Comparison of ENCODE assay signal across 14 cellular contexts in the genomic region with DNA sequence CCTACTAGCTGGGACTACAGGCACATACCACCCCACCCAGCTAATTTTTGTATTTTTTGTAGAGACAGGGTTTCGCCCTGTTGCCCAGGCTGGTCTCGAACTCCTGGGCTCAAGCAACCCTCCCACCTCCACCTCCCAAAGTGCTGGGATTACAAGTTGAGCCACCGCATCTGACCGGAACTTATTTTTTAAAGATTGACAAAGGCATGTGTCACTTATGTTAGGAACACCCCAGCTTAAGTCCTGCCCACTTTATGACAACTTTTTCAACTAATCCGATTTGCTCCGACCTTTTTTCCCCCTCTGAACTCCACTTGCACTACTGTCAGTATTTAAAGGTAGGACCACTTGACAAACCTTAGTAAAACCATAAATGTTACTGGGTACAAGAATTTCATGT.
A peak's percentile ranks its signal among the peaks of the same experiment; 100 is the strongest.
DNase-seq lines count a peak whose midpoint lies in the region; ATAC-seq and TF ChIP-seq lines count a peak whose summit lies in the region.
"Had no signal": no experiment of that assay in that cellular context is flagged by ENCODE, and none has a peak within 500 bp of the region (broad histone marks: within the 10 kb centered on the region; RNA-seq: fewer than 3 reads in every experiment).

No MANE protein-coding gene starts in this region.

- TF ChIP-seq POLR2A in breast epithelium (IDR thresholded peaks at IDR 0.05), result no peak
- no peak for TF ChIP-seq POLR2A in gastroesophageal sphincter (IDR thresholded peaks at IDR 0.05)
- no peak for TF ChIP-seq POLR2A in uterus (IDR thresholded peaks at IDR 0.05)

- H3K4me2 ChIP-seq in hepatocyte, result no peak overlapping the region
- H3K4me2 ChIP-seq: BLaER1 had no signal

- no peak for DNase-seq in breast epithelium (ENCODE audit: low spot score in 2 of 2)
- no peak for DNase-seq in MCF 10A (ENCODE audit: unreplicated experiment)
- no peak for DNase-seq in Caco-2
- DNase-seq in uterus, result no peak
- no peak for DNase-seq in hepatocyte (ENCODE audit: low spot score)
- DNase-seq: 8988T; AML-193; CD8-positive, alpha-beta memory T cell; HCEC 1CT; HFFc6 had no signal

- H3K27me3 ChIP-seq in breast epithelium (no peaks in the 10 kb centered on the region), Caco-2 (replicated peaks; ENCODE audit: control insufficient read depth, insufficient read depth, low read length) (no peaks in the 10 kb centered on the region), gastroesophageal sphincter (no peaks in the 10 kb centered on the region), uterus (no peaks in the 10 kb centered on the region), hepatocyte (no peaks in the 10 kb centered on the region)
- H3K27me3 ChIP-seq: BLaER1 had no signal

- peak overlapping the region; percentile 41 to 85 for H3K27ac ChIP-seq in breast epithelium
- peak overlapping the region in 3 of 4 donors; percentile 66 to 76 (median 74) for H3K27ac ChIP-seq in gastroesophageal sphincter
- peak overlapping the region; percentile 61 to 67 for H3K27ac ChIP-seq in uterus
- no peak overlapping the region for H3K27ac ChIP-seq in hepatocyte
- H3K27ac ChIP-seq: BLaER1 had no signal

- H3K4me3 ChIP-seq in breast epithelium, result no peak overlapping the region
- no peak overlapping the region for H3K4me3 ChIP-seq in Caco-2 (ENCODE audit: low read depth, low read length)
- no peak overlapping the region for H3K4me3 ChIP-seq in gastroesophageal sphincter
- H3K4me3 ChIP-seq in uterus, result no peak overlapping the region
- no peak overlapping the region for H3K4me3 ChIP-seq in hepatocyte
- H3K4me3 ChIP-seq: BLaER1 had no signal

- no peak for ATAC-seq in gastroesophageal sphincter
- ATAC-seq in HG03354 (IDR thresholded peaks at IDR 0.05; ENCODE audit: poor library complexity, severe bottlenecking, unreplicated experiment), result no peak
- ATAC-seq: HepG2 had no signal

- H3K9me2 ChIP-seq in hepatocyte (replicated peaks; ENCODE audit: insufficient read depth), result no peaks in the 10 kb centered on the region

- no peak for TF ChIP-seq EP300 in gastroesophageal sphincter (IDR thresholded peaks at IDR 0.05)

- POLR2A ChIA-PET in MCF 10A (lab: Yijun Ruan, JAX), result no interaction called here
- POLR2A ChIA-PET in Caco-2 (lab: Charles Lee), result no interaction called here

- CTCF ChIA-PET in MCF 10A (lab: Yijun Ruan, JAX), result interaction anchor here (0.6 to 1.0 kb wide), 2 partner anchors 8 to 143 kb away, joined by 3 read pairs; no protein-coding TSS in a partner anchor
- CTCF ChIA-PET in Caco-2 (lab: Charles Lee), result interaction anchor here (2.2 kb wide), 1 partner anchor 145 kb away, joined by 13 read pairs; no protein-coding TSS in a partner anchor

- BruUV-seq in MCF 10A (replicated peaks; lab: Mats Ljungman, UMichigan), result no TSS peak
- no TSS peak for BruUV-seq in Caco-2 (replicated peaks; lab: Mats Ljungman, UMichigan)

- H3K27me3 Mint-ChIP-seq in MCF 10A (ENCODE audit: insufficient read depth, unreplicated experiment) (no peaks in the 10 kb centered on the region), Caco-2 (ENCODE audit: insufficient read depth, unreplicated experiment) (no peaks in the 10 kb centered on the region)

- H3K9me3 Mint-ChIP-seq in MCF 10A (ENCODE audit: unreplicated experiment) (peaks cover 4% of the 10 kb centered on the region), Caco-2 (ENCODE audit: unreplicated experiment) (no peaks in the 10 kb centered on the region)
- H3K9me3 Mint-ChIP-seq: HFFc6 had no signal

- H4K20me1 ChIP-seq in hepatocyte (ENCODE audit: insufficient read depth, poor library complexity, severe bottlenecking), result no peaks in the 10 kb centered on the region
- H4K20me1 ChIP-seq: BLaER1 had no signal

- no peak overlapping the region for H2AFZ ChIP-seq in hepatocyte

- intact Hi-C loops in breast epithelium (cut with DNase I; ENCODE audit: low total_unique reads), result no loop called here
- intact Hi-C loops in MCF 10A (cut with micrococcal nuclease), result no loop called here
- intact Hi-C loops in Caco-2 (cut with micrococcal nuclease; ENCODE audit: unreplicated experiment), result no loop called here
- intact Hi-C loops in uterus (cut with DNase I; ENCODE audit: low total_unique reads), result no loop called here

- H3K36me3 Mint-ChIP-seq in MCF 10A (ENCODE audit: insufficient read depth, unreplicated experiment) (peaks cover 6% of the 10 kb centered on the region), Caco-2 (ENCODE audit: insufficient read depth, unreplicated experiment) (no peaks in the 10 kb centered on the region)
- H3K36me3 Mint-ChIP-seq: CD8-positive, alpha-beta memory T cell had no signal

- H3K79me2 ChIP-seq in hepatocyte, result no peaks in the 10 kb centered on the region

- WGBS in gastroesophageal sphincter (ENCODE audit: low coverage in 1 of 2), 2 donors, result 77 to 100% methylated on average over 2 to 6 of the region's 6 CpGs
- 81% methylated on average over 6 of the region's 6 CpGs for WGBS in hepatocyte (ENCODE audit: low lambda C conversion rate, missing lambda C conversion rate)

- H3K36me3 ChIP-seq in breast epithelium, result no peaks in the 10 kb centered on the region
- no peaks in the 10 kb centered on the region for H3K36me3 ChIP-seq in Caco-2 (ENCODE audit: control insufficient read depth, insufficient read depth, low read length)
- H3K36me3 ChIP-seq in gastroesophageal sphincter, result no peaks in the 10 kb centered on the region
- no peaks in the 10 kb centered on the region for H3K36me3 ChIP-seq in uterus
- no peaks in the 10 kb centered on the region for H3K36me3 ChIP-seq in hepatocyte (replicated peaks; ENCODE audit: insufficient read depth, low read depth)
- H3K36me3 ChIP-seq: BLaER1 had no signal

- H3K4me1 ChIP-seq in breast epithelium (peaks cover 8 to 20% of the 10 kb centered on the region in 2 donors), Caco-2 (peaks cover 35% of the 10 kb centered on the region), gastroesophageal sphincter (peaks cover 7 to 66% (median 27%) of the 10 kb centered on the region in 3 donors), uterus (peaks cover 0 to 8% of the 10 kb centered on the region in 2 donors), hepatocyte (ENCODE audit: insufficient read depth) (peaks cover 35% of the 10 kb centered on the region)
- H3K4me1 ChIP-seq: BLaER1 had no signal

- H3K4me3 Mint-ChIP-seq in MCF 10A (ENCODE audit: unreplicated experiment) (no peak overlapping the region), Caco-2 (ENCODE audit: unreplicated experiment) (no peak overlapping the region)
- H3K4me3 Mint-ChIP-seq: CD8-positive, alpha-beta memory T cell; HFFc6 had no signal

- TF ChIP-seq CTCF in breast epithelium (IDR thresholded peaks at IDR 0.05), result no peak
- no peak for TF ChIP-seq CTCF in MCF 10A (IDR thresholded peaks at IDR 0.05; ENCODE audit: unreplicated experiment)
- no peak for TF ChIP-seq CTCF in Caco-2 (IDR thresholded peaks at IDR 0.05; ENCODE audit: insufficient read depth in 1 of 2, low read depth in 1 of 2, low read length in 1 of 2, severe bottlenecking in 1 of 2, unreplicated experiment in 1 of 2)
- no peak for TF ChIP-seq CTCF in gastroesophageal sphincter (IDR thresholded peaks at IDR 0.05)
- TF ChIP-seq CTCF in uterus (IDR thresholded peaks at IDR 0.05), result no peak
- no peak for TF ChIP-seq CTCF in hepatocyte (IDR thresholded peaks at IDR 0.05; ENCODE audit: poor library complexity)

- no peaks in the 10 kb centered on the region for H3K9me3 ChIP-seq in breast epithelium
- no peaks in the 10 kb centered on the region for H3K9me3 ChIP-seq in Caco-2
- no peaks in the 10 kb centered on the region for H3K9me3 ChIP-seq in gastroesophageal sphincter
- H3K9me3 ChIP-seq in uterus, result no peaks in the 10 kb centered on the region
- H3K9me3 ChIP-seq in hepatocyte (ENCODE audit: low read depth), result no peaks in the 10 kb centered on the region

- peaks cover 12% of the 10 kb centered on the region for H3K4me1 Mint-ChIP-seq in MCF 10A (ENCODE audit: insufficient read depth, unreplicated experiment)
- H3K4me1 Mint-ChIP-seq in Caco-2 (ENCODE audit: low read depth, unreplicated experiment), result peaks cover 23% of the 10 kb centered on the region
- H3K4me1 Mint-ChIP-seq: CD8-positive, alpha-beta memory T cell had no signal

- H3K27ac Mint-ChIP-seq in MCF 10A (ENCODE audit: low read depth, unreplicated experiment), result no peak overlapping the region
- peak overlapping the region; percentile 11 for H3K27ac Mint-ChIP-seq in Caco-2 (ENCODE audit: unreplicated experiment)
- H3K27ac Mint-ChIP-seq: CD8-positive, alpha-beta memory T cell; HFFc6 had no signal
